Comparison of ENCODE assay signal across 24 cellular contexts in the genomic region with DNA sequence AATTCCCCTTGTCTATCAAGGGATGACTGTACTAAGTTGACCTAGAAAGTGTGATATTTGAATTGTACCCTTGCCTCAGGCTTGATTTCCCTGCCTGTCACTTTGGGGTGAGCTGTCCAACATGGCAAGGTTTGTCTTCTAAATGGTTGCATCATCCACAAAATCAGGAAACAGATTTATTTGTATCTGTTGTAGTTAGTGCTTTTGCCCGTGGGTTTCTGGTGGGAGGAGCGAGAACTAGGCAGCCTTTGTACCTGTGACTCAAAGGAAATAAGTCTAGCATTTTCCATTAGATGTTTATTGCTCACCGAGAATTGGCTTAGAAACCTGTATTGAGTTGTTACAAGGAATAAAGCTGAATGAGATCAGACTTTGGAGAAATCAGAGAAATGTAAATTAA.
DNase-seq lines count a peak whose midpoint lies in the region; ATAC-seq, FAIRE-seq and TF ChIP-seq lines count a peak whose summit lies in the region.
"Had no signal": no experiment of that assay in that cellular context is flagged by ENCODE, and none has a peak within 500 bp of the region (broad histone marks: within the 10 kb centered on the region; RNA-seq: fewer than 3 reads in every experiment).

No MANE protein-coding gene starts in this region.

- H3K27ac ChIP-seq in PC-3 (ENCODE audit: low read length) (no peak overlapping the region), epithelial cell of prostate (peak overlapping the region; percentile 32), small intestine (ENCODE audit: low read depth in 1 of 2, low read length in 1 of 2) (peak overlapping the region; percentile 26 to 44)
- H3K27ac ChIP-seq: BLaER1, right atrium auricular region had no signal

- H3K4me1 Mint-ChIP-seq in activated naive CD4-positive, alpha-beta T cell treated with anti-CD3 and anti-CD28 coated beads, Interleukin-2, amount 10 ng/mL, durations not matched to agents 7 days and 5 days: no peaks in the 10 kb centered on the region
- H3K4me1 Mint-ChIP-seq: activated B cell treated with CpG ODN at 0.5 μM for 24 hours had no signal

- FAIRE-seq in small intestine (lab: Jason Lieb, UNC): no peak
- FAIRE-seq: endometrium, GM12892 had no signal

- peaks cover 21% of the 10 kb centered on the region for H3K27me3 ChIP-seq in PC-3 (ENCODE audit: low read length)
- H3K27me3 ChIP-seq in small intestine (ENCODE audit: control insufficient read depth in 2 of 2, insufficient read depth in 2 of 2, low read length in 2 of 2): no peaks in the 10 kb centered on the region
- H3K27me3 ChIP-seq: BLaER1, right atrium auricular region had no signal

- POLR2A ChIA-PET in PC-3 (lab: Charles Lee; ENCODE audit: unreplicated experiment): no interaction called here

- no TSS peak for BruUV-seq in PC-3 (replicated peaks; lab: Mats Ljungman, UMichigan)

- H3K27me3 Mint-ChIP-seq in activated naive CD4-positive, alpha-beta T cell treated with anti-CD3 and anti-CD28 coated beads, Interleukin-2, amount 10 ng/mL, durations not matched to agents 7 days and 5 days: no peaks in the 10 kb centered on the region
- H3K27me3 Mint-ChIP-seq: activated B cell treated with CpG ODN at 0.5 μM for 24 hours had no signal

- H2AFZ ChIP-seq in PC-3 (ENCODE audit: low read length): no peak overlapping the region

- H3K36me3 Mint-ChIP-seq in activated naive CD4-positive, alpha-beta T cell treated with anti-CD3 and anti-CD28 coated beads, Interleukin-2, amount 10 ng/mL, durations not matched to agents 7 days and 5 days: no peaks in the 10 kb centered on the region
- H3K36me3 Mint-ChIP-seq: activated naive CD8-positive, alpha-beta T cell treated with anti-CD3 and anti-CD28 coated beads for 36 hours; brain; naive thymus-derived CD8-positive, alpha-beta T cell had no signal

- H3K9ac ChIP-seq in PC-3 (ENCODE audit: low read length): no peak overlapping the region
- H3K9ac ChIP-seq: BLaER1 had no signal

- no peak overlapping the region for H3K27ac Mint-ChIP-seq in activated naive CD4-positive, alpha-beta T cell treated with anti-CD3 and anti-CD28 coated beads, Interleukin-2, amount 10 ng/mL, durations not matched to agents 7 days and 5 days
- H3K27ac Mint-ChIP-seq: activated B cell treated with CpG ODN at 0.5 μM for 24 hours; activated naive CD8-positive, alpha-beta T cell treated with anti-CD3 and anti-CD28 coated beads for 36 hours; naive thymus-derived CD8-positive, alpha-beta T cell had no signal

- H3K4me1 ChIP-seq in PC-3 (ENCODE audit: insufficient read depth, low read length) (no peaks in the 10 kb centered on the region; the same call in 1 of the 2 replicates), small intestine (ENCODE audit: control insufficient read depth in 2 of 2, insufficient read depth in 1 of 2, low read depth in 1 of 2, low read length in 1 of 2) (peaks cover 2 to 4% of the 10 kb centered on the region in 2 donors)
- H3K4me1 ChIP-seq: BLaER1 had no signal

- ATAC-seq in PC-3 (no peak), GM21737 (IDR thresholded peaks at IDR 0.05; ENCODE audit: unreplicated experiment) (no peak)
- ATAC-seq: left cardiac atrium; naive thymus-derived CD8-positive, alpha-beta T cell had no signal

- peaks cover 1% of the 10 kb centered on the region for H3K9me3 Mint-ChIP-seq in activated naive CD4-positive, alpha-beta T cell treated with anti-CD3 and anti-CD28 coated beads, Interleukin-2, amount 10 ng/mL, durations not matched to agents 7 days and 5 days
- H3K9me3 Mint-ChIP-seq: activated B cell treated with CpG ODN at 0.5 μM for 24 hours; activated naive CD8-positive, alpha-beta T cell treated with anti-CD3 and anti-CD28 coated beads for 36 hours; activated T-cell treated with anti-CD3 and anti-CD28 coated beads, Interleukin-2, amount 50 U/mL, for 72 hours had no signal

- H4K20me1 ChIP-seq in PC-3 (ENCODE audit: low read length): no peaks in the 10 kb centered on the region
- H4K20me1 ChIP-seq: BLaER1 had no signal

- peak; percentile 20 for DNase-seq in activated naive CD4-positive, alpha-beta T cell treated with anti-CD3 and anti-CD28 coated beads, Interleukin-2, amount 50 U/mL, for 16 hours
- DNase-seq in activated naive CD4-positive, alpha-beta T cell treated with anti-CD3 and anti-CD28 coated beads, Interleukin-2, amount 10 ng/mL, durations not matched to agents 7 days and 5 days: no peak
- DNase-seq in PC-3 (peak; percentile 53), epithelial cell of prostate (ENCODE audit: low read depth, low spot score) (peak; percentile 29), small intestine (peak; percentile 82), COLO668 (lab: John Stamatoyannopoulos, UW; ENCODE audit: unreplicated experiment) (no peak), GM19238 (ENCODE audit: insufficient read length, low spot score) (no peak)
- DNase-seq: activated B cell treated with CpG ODN at 0.5 μM for 24 hours; activated naive CD8-positive, alpha-beta T cell treated with anti-CD3 and anti-CD28 coated beads for 36 hours; cortex of kidney; left cardiac atrium; naive thymus-derived CD8-positive, alpha-beta T cell; NCI-H1694; NCI-H2171; NCI-H526 treated with DMSO at 0.1 percent for 48 hours; stimulated activated CD8-positive, alpha-beta memory T cell treated with anti-CD3 and anti-CD28 coated beads, Interleukin-4, amount 100 ng/mL, for 48 hours; T-helper 9 cell had no signal

- no peaks in the 10 kb centered on the region for H3K36me3 ChIP-seq in PC-3 (ENCODE audit: low read depth, low read length)
- no peaks in the 10 kb centered on the region for H3K36me3 ChIP-seq in small intestine (ENCODE audit: control insufficient read depth in 2 of 2, insufficient read depth in 2 of 2, low read length in 2 of 2)
- H3K36me3 ChIP-seq: BLaER1, right atrium auricular region had no signal

- H3K9me2 ChIP-seq in PC-3 (replicated peaks; ENCODE audit: low read length): no peaks in the 10 kb centered on the region

- intact Hi-C loops in PC-3 (cut with micrococcal nuclease): loop anchor here (5.0 kb wide), 1 partner anchor 550 kb away; no protein-coding TSS in a partner anchor

- H3F3A ChIP-seq in PC-3 (ENCODE audit: low read length, unreplicated experiment): no peaks in the 10 kb centered on the region

- 15 to 60% (median 38%) methylated on average over 3 of the region's 3 CpGs for WGBS in small intestine, 3 donors

- H3K4me3 ChIP-seq in PC-3 (ENCODE audit: low read length) (no peak overlapping the region), small intestine (ENCODE audit: low read depth in 1 of 2, low read length in 2 of 2) (no peak overlapping the region)
- H3K4me3 ChIP-seq: BLaER1, right atrium auricular region had no signal

- H3K79me2 ChIP-seq in PC-3 (ENCODE audit: low read length): no peaks in the 10 kb centered on the region

- no peak for TF ChIP-seq CTCF in PC-3 (conservative IDR thresholded peaks at IDR 0.05; ENCODE audit: low read depth, low read length)

- H3K4me3 Mint-ChIP-seq in activated naive CD4-positive, alpha-beta T cell treated with anti-CD3 and anti-CD28 coated beads, Interleukin-2, amount 10 ng/mL, durations not matched to agents 7 days and 5 days: no peak overlapping the region
- H3K4me3 Mint-ChIP-seq: activated B cell treated with CpG ODN at 0.5 μM for 24 hours; activated naive CD8-positive, alpha-beta T cell treated with anti-CD3 and anti-CD28 coated beads for 36 hours; activated T-cell treated with anti-CD3 and anti-CD28 coated beads, Interleukin-2, amount 50 U/mL, for 72 hours; brain; naive thymus-derived CD8-positive, alpha-beta T cell had no signal

- H3K9me3 ChIP-seq in PC-3 (ENCODE audit: low read length) (no peaks in the 10 kb centered on the region), small intestine (ENCODE audit: control insufficient read depth, low read depth) (no peaks in the 10 kb centered on the region)
- H3K9me3 ChIP-seq: BLaER1, right atrium auricular region had no signal

- CTCF ChIA-PET in activated naive CD4-positive, alpha-beta T cell treated with anti-CD3 and anti-CD28 coated beads, Interleukin-2, amount 10 ng/mL, durations not matched to agents 7 days and 5 days (lab: Charles Lee): no interaction called here
- CTCF ChIA-PET in PC-3 (lab: Charles Lee): no interaction called here

- no peak overlapping the region for H3K4me2 ChIP-seq in PC-3 (ENCODE audit: low read length)
- H3K4me2 ChIP-seq: BLaER1 had no signal

Comparison
In these comparisons a context has a peak if more than half of its experiments do, and no peak if none do; other contexts are left out.
1. DNase-seq: peak in activated naive CD4-positive, alpha-beta T cell treated with anti-CD3 and anti-CD28 coated beads, Interleukin-2, amount 50 U/mL, for 16 hours (single experiment), PC-3 (single experiment), epithelial cell of prostate (single experiment) and small intestine (single experiment); none in activated naive CD4-positive, alpha-beta T cell treated with anti-CD3 and anti-CD28 coated beads, Interleukin-2, amount 10 ng/mL, durations not matched to agents 7 days and 5 days (single experiment), COLO668 (single experiment) and GM19238 (single experiment).